ENCODE assay signal across 8 cellular contexts in the genomic region with DNA sequence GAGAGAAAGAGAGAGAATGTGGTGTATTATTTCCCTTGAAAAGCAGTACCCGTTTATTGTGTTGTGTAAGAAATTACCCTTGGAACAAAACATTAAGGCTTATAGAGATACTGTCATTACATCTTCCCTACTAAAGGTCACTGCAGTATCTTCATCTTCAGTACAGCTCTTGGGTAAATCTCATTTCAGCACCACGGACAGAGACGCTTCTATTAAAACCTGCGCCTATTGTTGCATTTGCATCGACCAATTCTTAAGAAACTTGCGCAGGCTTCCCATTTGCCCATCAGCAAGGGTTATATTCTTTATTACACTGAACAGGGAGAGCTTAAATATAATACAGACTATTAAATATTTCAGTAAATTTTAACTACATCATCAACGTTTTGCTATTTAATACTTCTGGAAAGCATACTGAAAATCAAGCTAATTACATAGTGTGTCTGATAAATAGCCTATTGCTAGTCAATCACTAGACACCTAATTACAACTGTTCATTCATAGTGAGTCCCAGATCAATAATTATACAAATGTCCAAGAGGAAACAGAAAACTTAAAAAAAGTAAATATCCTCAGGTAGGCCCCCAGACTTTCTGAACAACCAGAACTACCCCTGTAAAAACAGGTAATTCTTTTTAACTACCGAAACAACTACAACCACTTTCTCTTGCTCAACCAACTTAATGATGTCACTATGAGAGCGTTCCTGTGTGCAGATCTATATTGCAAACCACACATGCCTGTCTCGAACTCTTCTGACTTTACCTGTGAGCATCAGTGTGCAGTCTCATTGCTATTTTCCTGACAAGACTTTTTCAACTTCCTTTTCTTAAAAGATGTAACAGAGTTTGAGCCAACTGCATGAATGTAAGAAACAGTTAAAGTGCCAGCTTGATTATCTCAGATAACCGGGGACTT.
A peak's percentile ranks its signal among the peaks of the same experiment; 100 is the strongest.
DNase-seq lines count a peak whose midpoint lies in the region; ATAC-seq and TF ChIP-seq lines count a peak whose summit lies in the region.

No MANE protein-coding gene starts in this region.

- H3K9me3 ChIP-seq in AG04450 (ENCODE audit: control insufficient read depth, insufficient read depth, low read length) (no peaks in the 10 kb centered on the region), HAP-1 (no peaks in the 10 kb centered on the region), SK-N-MC (ENCODE audit: low read depth, low read length) (no peaks in the 10 kb centered on the region)

- POLR2A ChIA-PET in AG04450 (lab: Yijun Ruan, JAX), result interaction anchor here (0.6 kb wide), 1 partner anchor 186 kb away, joined by 4 read pairs; no protein-coding TSS in a partner anchor

- H3K4me1 ChIP-seq in HAP-1, result no peaks in the 10 kb centered on the region

- H3K27ac ChIP-seq in AG04450 (ENCODE audit: low read depth, low read length), result no peak overlapping the region
- H3K27ac ChIP-seq in SK-N-MC, result no peak overlapping the region

- ATAC-seq in HG02798 (IDR thresholded peaks at IDR 0.05; ENCODE audit: poor library complexity, unreplicated experiment) (no peak), HG03196 (IDR thresholded peaks at IDR 0.05; ENCODE audit: unreplicated experiment) (no peak), HG02571 (IDR thresholded peaks at IDR 0.05; ENCODE audit: unreplicated experiment) (no peak), Right ventricle myocardium inferior (no peak)

- no peak for TF ChIP-seq CTCF in AG04450 (IDR thresholded peaks at IDR 0.05; ENCODE audit: low read depth, low read length)

- no peak overlapping the region for H3K9ac ChIP-seq in SK-N-MC (ENCODE audit: insufficient read length)

- H3K4me3 ChIP-seq in AG04450 (ENCODE audit: low read depth, low read length) (peak overlapping the region; percentile 79), HAP-1 (no peak overlapping the region), SK-N-MC (no peak overlapping the region)

- intact Hi-C loops in Right ventricle myocardium inferior (cut with DNase I), result no loop called here

- in situ Hi-C loops in HAP-1 (cut with MboI; ENCODE audit: low sequenced_read_pairs), result no loop called here

- CTCF ChIA-PET in AG04450 (lab: Charles Lee), result interaction anchor here (1.4 to 1.7 kb wide), 2 partner anchors 215 to 492 kb away, joined by 3 to 5 read pairs; no protein-coding TSS in a partner anchor

- H3K27me3 ChIP-seq in AG04450 (ENCODE audit: control insufficient read depth, insufficient read depth, low read length) (no peaks in the 10 kb centered on the region), HAP-1 (ENCODE audit: low read depth) (peaks cover 27% of the 10 kb centered on the region)

- DNase-seq in AG04450 (ENCODE audit: low read depth, low spot score) (peak; percentile 49), HAP-1 (ENCODE audit: low spot score in 2 of 2) (peak; percentile 67 to 78), SK-N-MC (ENCODE audit: low read depth, low spot score) (peak; percentile 63), glomerular visceral epithelial cell (ENCODE audit: extremely low spot score) (peak; percentile 66), Right ventricle myocardium inferior (ENCODE audit: missing footprints) (no peak)

- no peaks in the 10 kb centered on the region for H3K36me3 ChIP-seq in HAP-1 (replicated peaks)
- no peaks in the 10 kb centered on the region for H3K36me3 ChIP-seq in SK-N-MC (ENCODE audit: insufficient read depth, low read length)
